Comparison of ENCODE assay signal across 1 cellular context in the genomic region with DNA sequence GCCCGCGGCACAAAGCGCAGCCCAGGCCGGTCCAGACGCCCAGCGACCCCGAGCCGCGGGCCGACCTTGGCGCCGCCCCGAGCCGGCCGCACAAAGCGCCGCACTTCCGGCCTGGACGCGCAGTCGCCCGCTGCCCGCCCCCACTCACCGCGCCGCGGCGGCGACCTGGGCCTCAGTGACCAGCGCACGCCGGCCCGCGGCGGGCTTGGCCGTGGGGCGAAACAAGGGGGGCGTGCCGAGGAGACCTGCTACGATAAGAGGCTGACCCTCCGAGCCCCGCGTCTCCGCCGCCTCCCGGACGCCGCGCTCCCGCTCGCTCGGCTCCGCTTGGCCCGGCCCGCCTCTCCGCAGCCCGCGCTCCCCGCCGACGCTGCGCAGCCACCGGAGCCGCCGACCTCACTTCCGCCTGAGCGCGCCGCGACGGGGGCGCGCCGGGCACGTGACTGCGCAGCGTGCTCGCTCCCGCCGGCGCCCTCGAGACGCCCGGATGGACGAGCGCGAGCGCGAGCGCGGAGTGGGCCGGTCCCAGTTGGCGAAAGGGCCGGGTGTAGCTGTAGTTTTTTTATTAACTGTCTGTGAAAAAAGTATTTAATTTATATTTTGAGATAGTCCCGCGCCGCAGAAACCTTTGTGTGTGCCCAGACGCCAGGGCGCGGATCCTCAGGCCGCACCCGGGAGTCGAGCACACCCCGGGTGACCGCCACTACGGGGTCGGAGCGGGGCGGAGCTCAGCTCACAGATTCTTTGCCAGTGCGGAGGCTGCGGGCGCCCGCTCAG.
TF ChIP-seq lines count a peak whose summit lies in the region.

A gene with protein sequence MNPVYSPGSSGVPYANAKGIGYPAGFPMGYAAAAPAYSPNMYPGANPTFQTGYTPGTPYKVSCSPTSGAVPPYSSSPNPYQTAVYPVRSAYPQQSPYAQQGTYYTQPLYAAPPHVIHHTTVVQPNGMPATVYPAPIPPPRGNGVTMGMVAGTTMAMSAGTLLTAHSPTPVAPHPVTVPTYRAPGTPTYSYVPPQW (minus strand): TSS at position 395 of the 777 bp plus-strand sequence. CDS start 10,814 bp downstream, outside the sequence.

TF ChIP-seq in HepG2, 621 proteins besides CTCF, POLR2A, EP300 and RAD21 (continued from another document and continues in another):
- TF ChIP-seq, protein P1, sequence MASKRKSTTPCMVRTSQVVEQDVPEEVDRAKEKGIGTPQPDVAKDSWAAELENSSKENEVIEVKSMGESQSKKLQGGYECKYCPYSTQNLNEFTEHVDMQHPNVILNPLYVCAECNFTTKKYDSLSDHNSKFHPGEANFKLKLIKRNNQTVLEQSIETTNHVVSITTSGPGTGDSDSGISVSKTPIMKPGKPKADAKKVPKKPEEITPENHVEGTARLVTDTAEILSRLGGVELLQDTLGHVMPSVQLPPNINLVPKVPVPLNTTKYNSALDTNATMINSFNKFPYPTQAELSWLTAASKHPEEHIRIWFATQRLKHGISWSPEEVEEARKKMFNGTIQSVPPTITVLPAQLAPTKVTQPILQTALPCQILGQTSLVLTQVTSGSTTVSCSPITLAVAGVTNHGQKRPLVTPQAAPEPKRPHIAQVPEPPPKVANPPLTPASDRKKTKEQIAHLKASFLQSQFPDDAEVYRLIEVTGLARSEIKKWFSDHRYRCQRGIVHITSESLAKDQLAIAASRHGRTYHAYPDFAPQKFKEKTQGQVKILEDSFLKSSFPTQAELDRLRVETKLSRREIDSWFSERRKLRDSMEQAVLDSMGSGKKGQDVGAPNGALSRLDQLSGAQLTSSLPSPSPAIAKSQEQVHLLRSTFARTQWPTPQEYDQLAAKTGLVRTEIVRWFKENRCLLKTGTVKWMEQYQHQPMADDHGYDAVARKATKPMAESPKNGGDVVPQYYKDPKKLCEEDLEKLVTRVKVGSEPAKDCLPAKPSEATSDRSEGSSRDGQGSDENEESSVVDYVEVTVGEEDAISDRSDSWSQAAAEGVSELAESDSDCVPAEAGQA (IDR thresholded peaks at IDR 0.05; ENCODE audit: low read depth) = no peak; the same call in none of the 2 replicates
- TF ChIP-seq, protein P1 (CRISPR knock-in tag; IDR thresholded peaks at IDR 0.05; ENCODE audit: borderline replicate concordance) = no peak; the same call in 1 of the 2 replicates
- no peak for TF ChIP-seq CBX1 (IDR thresholded peaks at IDR 0.05; ENCODE audit: low read depth)
- TF ChIP-seq ZNF282 (IDR thresholded peaks at IDR 0.05; ENCODE audit: partially characterized antibody) = no peak
- TF ChIP-seq ZNF441 (CRISPR knock-in tag; IDR thresholded peaks at IDR 0.05; ENCODE audit: borderline replicate concordance) = peak; percentile 63; the same call in 1 of the 2 replicates
- TF ChIP-seq ZNF747 (CRISPR knock-in tag; IDR thresholded peaks at IDR 0.05; ENCODE audit: borderline replicate concordance) = no peak
- no peak for TF ChIP-seq ZNF30 (CRISPR knock-in tag; IDR thresholded peaks at IDR 0.05)
- no peak for TF ChIP-seq ZSCAN25 (CRISPR knock-in tag; IDR thresholded peaks at IDR 0.05)
- 0 out of 2 replicates have a peak, but pooled peaks have one; percentile 15 for TF ChIP-seq KMT2B (CRISPR knock-in tag; IDR thresholded peaks at IDR 0.05)
- peak; percentile 95 for TF ChIP-seq ZFP82 (CRISPR knock-in tag; IDR thresholded peaks at IDR 0.05; ENCODE audit: borderline replicate concordance)
- peak; percentile 96 for TF ChIP-seq PAX8 (CRISPR knock-in tag; IDR thresholded peaks at IDR 0.05; ENCODE audit: borderline replicate concordance)
- no peak; the same call in 1 of the 2 replicates for TF ChIP-seq BRD4 (CRISPR knock-in tag; IDR thresholded peaks at IDR 0.05)
- TF ChIP-seq ZNF761 (CRISPR knock-in tag; conservative IDR thresholded peaks at IDR 0.05) = no peak; the same call in 1 of the 2 replicates
- peak; percentile 84 for TF ChIP-seq MYC (CRISPR knock-in tag; IDR thresholded peaks at IDR 0.05; ENCODE audit: borderline replicate concordance)
- TF ChIP-seq CHCHD3 (CRISPR knock-in tag; IDR thresholded peaks at IDR 0.05) = no peak
- no peak; the same call in 1 of the 2 replicates for TF ChIP-seq KMT2A (CRISPR knock-in tag; IDR thresholded peaks at IDR 0.05)
- no peak for TF ChIP-seq NCOA1 (CRISPR knock-in tag; IDR thresholded peaks at IDR 0.05)
- 0 out of 2 replicates have a peak, but pooled peaks have one; percentile 33 for TF ChIP-seq SIN3B (IDR thresholded peaks at IDR 0.05; ENCODE audit: low read length)
- TF ChIP-seq PHF8 (CRISPR knock-in tag; IDR thresholded peaks at IDR 0.05) = peak; percentile 88
- TF ChIP-seq, protein P2, sequence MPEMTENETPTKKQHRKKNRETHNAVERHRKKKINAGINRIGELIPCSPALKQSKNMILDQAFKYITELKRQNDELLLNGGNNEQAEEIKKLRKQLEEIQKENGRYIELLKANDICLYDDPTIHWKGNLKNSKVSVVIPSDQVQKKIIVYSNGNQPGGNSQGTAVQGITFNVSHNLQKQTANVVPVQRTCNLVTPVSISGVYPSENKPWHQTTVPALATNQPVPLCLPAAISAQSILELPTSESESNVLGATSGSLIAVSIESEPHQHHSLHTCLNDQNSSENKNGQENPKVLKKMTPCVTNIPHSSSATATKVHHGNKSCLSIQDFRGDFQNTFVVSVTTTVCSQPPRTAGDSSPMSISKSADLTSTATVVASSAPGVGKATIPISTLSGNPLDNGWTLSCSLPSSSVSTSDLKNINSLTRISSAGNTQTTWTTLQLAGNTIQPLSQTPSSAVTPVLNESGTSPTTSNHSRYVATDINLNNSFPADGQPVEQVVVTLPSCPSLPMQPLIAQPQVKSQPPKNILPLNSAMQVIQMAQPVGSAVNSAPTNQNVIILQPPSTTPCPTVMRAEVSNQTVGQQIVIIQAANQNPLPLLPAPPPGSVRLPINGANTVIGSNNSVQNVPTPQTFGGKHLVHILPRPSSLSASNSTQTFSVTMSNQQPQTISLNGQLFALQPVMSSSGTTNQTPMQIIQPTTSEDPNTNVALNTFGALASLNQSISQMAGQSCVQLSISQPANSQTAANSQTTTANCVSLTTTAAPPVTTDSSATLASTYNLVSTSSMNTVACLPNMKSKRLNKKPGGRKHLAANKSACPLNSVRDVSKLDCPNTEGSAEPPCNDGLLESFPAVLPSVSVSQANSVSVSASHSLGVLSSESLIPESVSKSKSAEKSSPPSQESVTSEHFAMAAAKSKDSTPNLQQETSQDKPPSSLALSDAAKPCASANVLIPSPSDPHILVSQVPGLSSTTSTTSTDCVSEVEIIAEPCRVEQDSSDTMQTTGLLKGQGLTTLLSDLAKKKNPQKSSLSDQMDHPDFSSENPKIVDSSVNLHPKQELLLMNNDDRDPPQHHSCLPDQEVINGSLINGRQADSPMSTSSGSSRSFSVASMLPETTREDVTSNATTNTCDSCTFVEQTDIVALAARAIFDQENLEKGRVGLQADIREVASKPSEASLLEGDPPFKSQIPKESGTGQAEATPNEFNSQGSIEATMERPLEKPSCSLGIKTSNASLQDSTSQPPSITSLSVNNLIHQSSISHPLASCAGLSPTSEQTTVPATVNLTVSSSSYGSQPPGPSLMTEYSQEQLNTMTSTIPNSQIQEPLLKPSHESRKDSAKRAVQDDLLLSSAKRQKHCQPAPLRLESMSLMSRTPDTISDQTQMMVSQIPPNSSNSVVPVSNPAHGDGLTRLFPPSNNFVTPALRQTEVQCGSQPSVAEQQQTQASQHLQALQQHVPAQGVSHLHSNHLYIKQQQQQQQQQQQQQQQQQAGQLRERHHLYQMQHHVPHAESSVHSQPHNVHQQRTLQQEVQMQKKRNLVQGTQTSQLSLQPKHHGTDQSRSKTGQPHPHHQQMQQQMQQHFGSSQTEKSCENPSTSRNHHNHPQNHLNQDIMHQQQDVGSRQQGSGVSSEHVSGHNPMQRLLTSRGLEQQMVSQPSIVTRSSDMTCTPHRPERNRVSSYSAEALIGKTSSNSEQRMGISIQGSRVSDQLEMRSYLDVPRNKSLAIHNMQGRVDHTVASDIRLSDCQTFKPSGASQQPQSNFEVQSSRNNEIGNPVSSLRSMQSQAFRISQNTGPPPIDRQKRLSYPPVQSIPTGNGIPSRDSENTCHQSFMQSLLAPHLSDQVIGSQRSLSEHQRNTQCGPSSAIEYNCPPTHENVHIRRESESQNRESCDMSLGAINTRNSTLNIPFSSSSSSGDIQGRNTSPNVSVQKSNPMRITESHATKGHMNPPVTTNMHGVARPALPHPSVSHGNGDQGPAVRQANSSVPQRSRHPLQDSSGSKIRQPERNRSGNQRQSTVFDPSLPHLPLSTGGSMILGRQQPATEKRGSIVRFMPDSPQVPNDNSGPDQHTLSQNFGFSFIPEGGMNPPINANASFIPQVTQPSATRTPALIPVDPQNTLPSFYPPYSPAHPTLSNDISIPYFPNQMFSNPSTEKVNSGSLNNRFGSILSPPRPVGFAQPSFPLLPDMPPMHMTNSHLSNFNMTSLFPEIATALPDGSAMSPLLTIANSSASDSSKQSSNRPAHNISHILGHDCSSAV (CRISPR knock-in tag; IDR thresholded peaks at IDR 0.05; ENCODE audit: borderline replicate concordance) = no peak; the same call in 1 of the 2 replicates
- no peak for TF ChIP-seq CCAR2 (optimal IDR thresholded peaks at IDR 0.05; ENCODE audit: low read depth, low read length)
- TF ChIP-seq, protein P3, sequence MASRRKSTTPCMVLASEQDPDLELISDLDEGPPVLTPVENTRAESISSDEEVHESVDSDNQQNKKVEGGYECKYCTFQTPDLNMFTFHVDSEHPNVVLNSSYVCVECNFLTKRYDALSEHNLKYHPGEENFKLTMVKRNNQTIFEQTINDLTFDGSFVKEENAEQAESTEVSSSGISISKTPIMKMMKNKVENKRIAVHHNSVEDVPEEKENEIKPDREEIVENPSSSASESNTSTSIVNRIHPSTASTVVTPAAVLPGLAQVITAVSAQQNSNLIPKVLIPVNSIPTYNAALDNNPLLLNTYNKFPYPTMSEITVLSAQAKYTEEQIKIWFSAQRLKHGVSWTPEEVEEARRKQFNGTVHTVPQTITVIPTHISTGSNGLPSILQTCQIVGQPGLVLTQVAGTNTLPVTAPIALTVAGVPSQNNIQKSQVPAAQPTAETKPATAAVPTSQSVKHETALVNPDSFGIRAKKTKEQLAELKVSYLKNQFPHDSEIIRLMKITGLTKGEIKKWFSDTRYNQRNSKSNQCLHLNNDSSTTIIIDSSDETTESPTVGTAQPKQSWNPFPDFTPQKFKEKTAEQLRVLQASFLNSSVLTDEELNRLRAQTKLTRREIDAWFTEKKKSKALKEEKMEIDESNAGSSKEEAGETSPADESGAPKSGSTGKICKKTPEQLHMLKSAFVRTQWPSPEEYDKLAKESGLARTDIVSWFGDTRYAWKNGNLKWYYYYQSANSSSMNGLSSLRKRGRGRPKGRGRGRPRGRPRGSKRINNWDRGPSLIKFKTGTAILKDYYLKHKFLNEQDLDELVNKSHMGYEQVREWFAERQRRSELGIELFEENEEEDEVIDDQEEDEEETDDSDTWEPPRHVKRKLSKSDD (CRISPR knock-in tag; IDR thresholded peaks at IDR 0.05; ENCODE audit: low read depth) = peak; percentile 47; the same call in 1 of the 2 replicates
- peak; percentile 34 for TF ChIP-seq ZNF766 (CRISPR knock-in tag; IDR thresholded peaks at IDR 0.05; ENCODE audit: borderline replicate concordance)
- no peak for TF ChIP-seq ZNF720 (CRISPR knock-in tag; IDR thresholded peaks at IDR 0.05)
- TF ChIP-seq, protein P4, sequence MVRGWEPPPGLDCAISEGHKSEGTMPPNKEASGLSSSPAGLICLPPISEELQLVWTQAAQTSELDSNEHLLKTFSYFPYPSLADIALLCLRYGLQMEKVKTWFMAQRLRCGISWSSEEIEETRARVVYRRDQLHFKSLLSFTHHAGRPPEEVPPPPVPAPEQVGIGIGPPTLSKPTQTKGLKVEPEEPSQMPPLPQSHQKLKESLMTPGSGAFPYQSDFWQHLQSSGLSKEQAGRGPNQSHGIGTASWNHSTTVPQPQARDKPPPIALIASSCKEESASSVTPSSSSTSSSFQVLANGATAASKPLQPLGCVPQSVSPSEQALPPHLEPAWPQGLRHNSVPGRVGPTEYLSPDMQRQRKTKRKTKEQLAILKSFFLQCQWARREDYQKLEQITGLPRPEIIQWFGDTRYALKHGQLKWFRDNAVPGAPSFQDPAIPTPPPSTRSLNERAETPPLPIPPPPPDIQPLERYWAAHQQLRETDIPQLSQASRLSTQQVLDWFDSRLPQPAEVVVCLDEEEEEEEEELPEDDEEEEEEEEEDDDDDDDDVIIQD (CRISPR knock-in tag; IDR thresholded peaks at IDR 0.05; ENCODE audit: low read depth) = no peak
- TF ChIP-seq AKAP8 (CRISPR knock-in tag; IDR thresholded peaks at IDR 0.05) = no peak; the same call in none of the 2 replicates
- TF ChIP-seq ZMAT3 (CRISPR knock-in tag; conservative IDR thresholded peaks at IDR 0.05) = peak; percentile 84; the same call in 1 of the 2 replicates
- TF ChIP-seq PCBP2 (optimal IDR thresholded peaks at IDR 0.05; ENCODE audit: low read depth, low read length, poor library complexity, severe bottlenecking) = no peak
- 0 out of 2 replicates have a peak, but pooled peaks have one; percentile 27 for TF ChIP-seq ZNF136 (CRISPR knock-in tag; IDR thresholded peaks at IDR 0.05; ENCODE audit: low read depth)
- TF ChIP-seq, protein P5, sequence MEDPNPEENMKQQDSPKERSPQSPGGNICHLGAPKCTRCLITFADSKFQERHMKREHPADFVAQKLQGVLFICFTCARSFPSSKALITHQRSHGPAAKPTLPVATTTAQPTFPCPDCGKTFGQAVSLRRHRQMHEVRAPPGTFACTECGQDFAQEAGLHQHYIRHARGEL (CRISPR knock-in tag; IDR thresholded peaks at IDR 0.05) = no peak
- TF ChIP-seq ZNF550 (CRISPR knock-in tag; IDR thresholded peaks at IDR 0.05; ENCODE audit: borderline replicate concordance) = no peak
- TF ChIP-seq, protein P6, sequence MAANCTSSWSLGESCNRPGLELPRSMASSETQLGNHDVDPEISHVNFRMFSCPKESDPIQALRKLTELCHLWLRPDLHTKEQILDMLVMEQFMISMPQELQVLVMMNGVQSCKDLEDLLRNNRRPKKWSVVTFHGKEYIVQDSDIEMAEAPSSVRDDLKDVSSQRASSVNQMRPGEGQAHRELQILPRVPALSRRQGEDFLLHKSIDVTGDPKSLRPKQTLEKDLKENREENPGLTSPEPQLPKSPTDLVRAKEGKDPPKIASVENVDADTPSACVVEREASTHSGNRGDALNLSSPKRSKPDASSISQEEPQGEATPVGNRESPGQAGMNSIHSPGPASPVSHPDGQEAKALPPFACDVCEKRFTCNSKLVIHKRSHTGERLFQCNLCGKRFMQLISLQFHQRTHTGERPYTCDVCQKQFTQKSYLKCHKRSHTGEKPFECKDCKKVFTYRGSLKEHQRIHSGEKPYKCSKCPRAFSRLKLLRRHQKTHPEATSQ (CRISPR knock-in tag; IDR thresholded peaks at IDR 0.05; ENCODE audit: borderline replicate concordance) = no peak
- TF ChIP-seq ZNF24 (IDR thresholded peaks at IDR 0.05) = no peak
- TF ChIP-seq REPIN1 (CRISPR knock-in tag; IDR thresholded peaks at IDR 0.05; ENCODE audit: borderline replicate concordance, low read depth) = peak; percentile 66
- peak; percentile 50; the same call in 1 of the 2 replicates for TF ChIP-seq TBX2 (CRISPR knock-in tag; IDR thresholded peaks at IDR 0.05; ENCODE audit: borderline replicate concordance)
